ENCODE assay signal across 9 cellular contexts in genomic region chr19:8611890-8612806, GRCh38. TPM values are rescaled to one million over a fixed set of nuclear protein-coding genes. Genes with fewer than 3 reads are reported as not detected.
DNase-seq lines count a peak whose midpoint lies in the region; ATAC-seq and TF ChIP-seq lines count a peak whose summit lies in the region.
"Had no signal": no experiment of that assay in that cellular context is flagged by ENCODE, and none has a peak within 500 bp of the region (broad histone marks: within the 10 kb centered on the region; RNA-seq: fewer than 3 reads in every experiment).

No MANE protein-coding gene starts in this region.

- peak; percentile 10 to 68 (median 42) for ATAC-seq in heart right ventricle

- H3K9ac ChIP-seq in smooth muscle cell (ENCODE audit: low read depth) = no peak overlapping the region

- H3K4me1 ChIP-seq in heart right ventricle (peaks cover 0 to 38% (median 15%) of the 10 kb centered on the region in 9 donors), smooth muscle cell (ENCODE audit: low read depth) (no peaks in the 10 kb centered on the region)

- H3K4me3 ChIP-seq in heart right ventricle = no peak overlapping the region
- no peak overlapping the region for H3K4me3 ChIP-seq in smooth muscle cell

- H3K9me3 ChIP-seq in heart right ventricle = no peaks in the 10 kb centered on the region
- H3K9me3 ChIP-seq in smooth muscle cell (replicated peaks; ENCODE audit: low read depth) = no peaks in the 10 kb centered on the region

- TF ChIP-seq CTCF in heart right ventricle (IDR thresholded peaks at IDR 0.05) (no peak), smooth muscle cell (IDR thresholded peaks at IDR 0.05; ENCODE audit: borderline replicate concordance, insufficient read depth, poor library complexity, severe bottlenecking) (no peak)

- DNase-seq in DMS53 (lab: John Stamatoyannopoulos, UW) (peak; percentile 24), DMS53 treated with DMSO at 0.1 percent for 48 hours (lab: John Stamatoyannopoulos, UW; ENCODE audit: unreplicated experiment) (no peak), SW480 (ENCODE audit: low spot score) (peak; percentile 60), heart right ventricle (peak; percentile 58 to 78), smooth muscle cell (lab: John Stamatoyannopoulos, UW; ENCODE audit: unreplicated experiment) (peak; percentile 12), cortex of kidney (lab: John Stamatoyannopoulos, UW) (no peak), cerebellum (ENCODE audit: low spot score) (no peak), GOT3 (lab: John Stamatoyannopoulos, UW) (no peak)

- no peak overlapping the region for H3K4me2 ChIP-seq in smooth muscle cell

- H3K27ac ChIP-seq in heart right ventricle (peak overlapping the region in 7 of 10 donors; percentile 30 to 58 (median 37)), smooth muscle cell (ENCODE audit: low read depth) (no peak overlapping the region)
- H3K27ac ChIP-seq: 22Rv1 had no signal

- H2AFZ ChIP-seq in smooth muscle cell (ENCODE audit: low read depth) = no peak overlapping the region

- no peaks in the 10 kb centered on the region for H3K79me2 ChIP-seq in smooth muscle cell (ENCODE audit: low read depth)

- H3K36me3 ChIP-seq in heart right ventricle (peaks cover 0 to 4% (median 0%) of the 10 kb centered on the region in 9 donors), smooth muscle cell (ENCODE audit: low read depth) (no peaks in the 10 kb centered on the region)

- intact Hi-C loops in heart right ventricle (cut with DNase I) = no loop called here

- 40 to 43% methylated on average over 12 of the region's 12 CpGs for WGBS in heart right ventricle, 2 donors
- 61% methylated on average over 12 of the region's 12 CpGs for WGBS in smooth muscle cell (ENCODE audit: low lambda C conversion rate)

- H4K20me1 ChIP-seq in smooth muscle cell (ENCODE audit: low read depth) = no peaks in the 10 kb centered on the region

- H3F3A ChIP-seq in smooth muscle cell (ENCODE audit: low read depth) = peaks cover 10% of the 10 kb centered on the region

- H3K27me3 ChIP-seq in heart right ventricle (peaks cover 0 to 25% (median 0%) of the 10 kb centered on the region in 7 donors), smooth muscle cell (ENCODE audit: low read depth) (no peaks in the 10 kb centered on the region)

RNA-seq across cellular contexts. Expression of gene ADAMTS10, which starts 1.6 kb away (rescaled TPM):
- total RNA-seq in heart right ventricle (10 to 100 TPM in 4 of 10 donors, 1 to 10 TPM in 6; 2.7 to 12.6 (median 7.1) TPM), smooth muscle cell (13.1 and 18.3 TPM in 2 replicates), cerebellum (48.8 TPM)
- polyA plus RNA-seq in heart right ventricle (10 to 100 TPM in 1 of 2 donors, 1 to 10 TPM in 1; 9.1 to 34.5 TPM), smooth muscle cell (14.1 and 21.9 TPM in 2 replicates)

RNA-seq across cellular contexts. Expression of gene NFILZ, which starts 18.3 kb away (rescaled TPM):
- not detected for total RNA-seq in heart right ventricle
- polyA plus RNA-seq in heart right ventricle = not detected
- not detected in 2 replicates for total RNA-seq in smooth muscle cell
- not detected in 2 replicates for polyA plus RNA-seq in smooth muscle cell
- total RNA-seq in cerebellum = not detected

RNA-seq across cellular contexts. Expression of gene MYO1F, which starts 34.9 kb away (rescaled TPM):
- total RNA-seq in heart right ventricle (10 to 100 TPM in 2 of 10 donors, 1 to 10 TPM in 8; 2.0 to 25.7 (median 6.5) TPM), smooth muscle cell (0.22 TPM in 1 of 2 replicates, not detected in the other), cerebellum (2.7 TPM)
- polyA plus RNA-seq in heart right ventricle (1 to 10 TPM; 2.6 to 7.7 TPM), smooth muscle cell (1.4 and 4.1 TPM in 2 replicates)

Comparison
In these comparisons a context has a peak if more than half of its experiments do, and no peak if none do; other contexts are left out.
1. DNase-seq: peak in DMS53 (single experiment), SW480 (single experiment), heart right ventricle (2 of 2) and smooth muscle cell (single experiment); none in DMS53 treated with DMSO at 0.1 percent for 48 hours (single experiment), cortex of kidney (single experiment), cerebellum (single experiment) and GOT3 (single experiment).